Comparison of ENCODE assay signal across 31 cellular contexts in genomic region chr2:1511455-1511854, GRCh38.
"Had no signal": no experiment of that assay in that cellular context is flagged by ENCODE, and none has a peak within 500 bp of the region (broad histone marks: within the 10 kb centered on the region; RNA-seq: fewer than 3 reads in every experiment).

No MANE protein-coding gene starts in this region.

- H3K9me3 ChIP-seq: colonic mucosa, esophagus squamous epithelium, left lung, pancreas, psoas muscle, stomach, thyroid gland, upper lobe of left lung, vagina had no signal

- ATAC-seq: activated CD4-positive, CD25-positive, alpha-beta regulatory T cell treated with anti-CD3 and anti-CD28 coated beads, Interleukin-2, amount 50 U/mL, for 24 hours; activated naive CD8-positive, alpha-beta T cell treated with anti-CD3 and anti-CD28 coated beads, Interleukin-2, amount 50 U/mL, for 24 hours; heart right ventricle; left lung; pancreas; psoas muscle; stimulated activated effector memory CD8-positive, alpha-beta T cell treated with anti-CD3 and anti-CD28 coated beads, Interleukin-12 subunit alpha, Interleukin-12 subunit beta, amount 100 ng/mL, for 72 hours; T-cell had no signal

- H3K36me3 ChIP-seq: colonic mucosa, esophagus squamous epithelium, heart right ventricle, left lung, pancreas, stomach, upper lobe of left lung, vagina had no signal

- H3K27ac ChIP-seq: colonic mucosa, epithelial cell of prostate, pancreas, psoas muscle, stomach, thyroid gland, vagina, VCaP had no signal

- H3K4me3 Mint-ChIP-seq: activated CD4-positive, alpha-beta memory T cell treated with anti-CD3 and anti-CD28 coated beads, Interleukin-2, amount 10 ng/mL, durations not matched to agents 7 days and 5 days; activated CD4-positive, alpha-beta T cell treated with anti-CD3 and anti-CD28 coated beads, Interleukin-2, amount 10 ng/mL, durations not matched to agents 24 days and 14 days; activated naive CD8-positive, alpha-beta T cell treated with anti-CD3 and anti-CD28 coated beads, Interleukin-2, amount 50 U/mL, for 24 hours; nephron progenitor cell; stimulated activated effector memory CD8-positive, alpha-beta T cell treated with anti-CD3 and anti-CD28 coated beads, Interleukin-12 subunit alpha, Interleukin-12 subunit beta, amount 100 ng/mL, for 72 hours had no signal

- H3K36me3 Mint-ChIP-seq: stimulated activated effector memory CD8-positive, alpha-beta T cell treated with anti-CD3 and anti-CD28 coated beads, Interleukin-12 subunit alpha, Interleukin-12 subunit beta, amount 100 ng/mL, for 72 hours; T-cell had no signal

- FAIRE-seq: bronchial epithelial cell, endometrium, pancreas, TTC549 had no signal

- H3K27me3 Mint-ChIP-seq: activated CD4-positive, alpha-beta memory T cell treated with anti-CD3 and anti-CD28 coated beads, Interleukin-2, amount 10 ng/mL, durations not matched to agents 7 days and 5 days; activated naive CD8-positive, alpha-beta T cell treated with anti-CD3 and anti-CD28 coated beads, Interleukin-2, amount 50 U/mL, for 24 hours; T-cell had no signal

- H3K27ac Mint-ChIP-seq: activated CD4-positive, alpha-beta memory T cell treated with anti-CD3 and anti-CD28 coated beads, Interleukin-2, amount 10 ng/mL, durations not matched to agents 7 days and 5 days; activated CD4-positive, alpha-beta T cell treated with anti-CD3 and anti-CD28 coated beads, Interleukin-2, amount 10 ng/mL, durations not matched to agents 24 days and 14 days; activated naive CD8-positive, alpha-beta T cell treated with anti-CD3 and anti-CD28 coated beads, Interleukin-2, amount 50 U/mL, for 24 hours; nephron progenitor cell; stimulated activated effector memory CD8-positive, alpha-beta T cell treated with anti-CD3 and anti-CD28 coated beads, Interleukin-12 subunit alpha, Interleukin-12 subunit beta, amount 100 ng/mL, for 72 hours; T-cell had no signal

- H3K27me3 ChIP-seq: colonic mucosa, left lung, pancreas, thyroid gland, upper lobe of left lung, vagina had no signal

- DNase-seq: activated CD4-positive, alpha-beta memory T cell treated with anti-CD3 and anti-CD28 coated beads, Interleukin-2, amount 10 ng/mL, durations not matched to agents 7 days and 5 days; activated CD4-positive, alpha-beta T cell treated with anti-CD3 and anti-CD28 coated beads, Interleukin-2, amount 10 ng/mL, durations not matched to agents 24 days and 14 days; activated effector memory CD4-positive, alpha-beta T cell treated with Interleukin-2 at 50 U/mL for 16 hours; activated naive CD4-positive, alpha-beta T cell treated with Interleukin-2 at 50 U/mL for 16 hours; activated naive CD8-positive, alpha-beta T cell treated with anti-CD3 and anti-CD28 coated beads, Interleukin-2, amount 50 U/mL, for 24 hours; amygdala; colonic mucosa; effector CD8-positive, alpha-beta T cell; esophagus squamous epithelium; foreskin melanocyte; heart right ventricle; mesendoderm; nephron progenitor cell; psoas muscle; stimulated activated CD4-positive, alpha-beta T cell treated with anti-CD3 and anti-CD28 coated beads, Interleukin-4, amount 100 ng/mL, for 1 hour; stomach; T-cell; T-helper 9 cell; upper lobe of left lung had no signal

- H3K4me3 ChIP-seq: colonic mucosa, esophagus squamous epithelium, heart right ventricle, left lung, lung, pancreas, psoas muscle, stomach, thyroid gland, upper lobe of left lung, vagina had no signal

- H3K9me3 Mint-ChIP-seq: activated naive CD8-positive, alpha-beta T cell treated with anti-CD3 and anti-CD28 coated beads, Interleukin-2, amount 50 U/mL, for 24 hours; stimulated activated effector memory CD8-positive, alpha-beta T cell treated with anti-CD3 and anti-CD28 coated beads, Interleukin-12 subunit alpha, Interleukin-12 subunit beta, amount 100 ng/mL, for 72 hours; T-cell had no signal

- H3K4me1 ChIP-seq: colonic mucosa, pancreas, psoas muscle, vagina had no signal
